In the genomic region with DNA sequence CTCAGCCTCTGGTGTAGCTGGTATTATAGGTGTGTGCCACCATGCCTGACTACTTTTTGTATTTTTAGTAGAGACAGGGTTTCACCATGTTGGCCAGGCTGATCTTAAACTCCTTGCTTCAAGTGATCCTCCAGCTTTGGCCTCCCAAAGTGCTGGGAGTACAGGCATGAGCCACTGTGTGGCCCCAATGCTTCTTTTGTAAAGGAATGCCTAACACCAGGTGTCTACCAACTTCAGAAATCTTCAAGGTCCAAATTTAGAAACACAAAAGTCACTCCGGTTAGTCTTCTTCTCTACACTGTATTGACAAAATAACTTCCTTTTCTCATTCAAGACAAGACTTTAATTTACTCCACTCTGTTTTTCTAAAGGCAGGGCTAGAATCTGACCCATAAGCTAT, we compare ENCODE assay signal across 1 cellular context.
TF ChIP-seq lines count a peak whose summit lies in the region.

No MANE protein-coding gene starts in this region.

TF ChIP-seq in H1, 55 proteins besides CTCF, POLR2A, EP300 and RAD21 (continued from another document):
- no peak for TF ChIP-seq SP1 (IDR thresholded peaks at IDR 0.05; ENCODE audit: low read depth, low read length)
- TF ChIP-seq RBBP5 (IDR thresholded peaks at IDR 0.05; ENCODE audit: borderline replicate concordance, low read depth, low read length) = no peak
- TF ChIP-seq, protein P1, sequence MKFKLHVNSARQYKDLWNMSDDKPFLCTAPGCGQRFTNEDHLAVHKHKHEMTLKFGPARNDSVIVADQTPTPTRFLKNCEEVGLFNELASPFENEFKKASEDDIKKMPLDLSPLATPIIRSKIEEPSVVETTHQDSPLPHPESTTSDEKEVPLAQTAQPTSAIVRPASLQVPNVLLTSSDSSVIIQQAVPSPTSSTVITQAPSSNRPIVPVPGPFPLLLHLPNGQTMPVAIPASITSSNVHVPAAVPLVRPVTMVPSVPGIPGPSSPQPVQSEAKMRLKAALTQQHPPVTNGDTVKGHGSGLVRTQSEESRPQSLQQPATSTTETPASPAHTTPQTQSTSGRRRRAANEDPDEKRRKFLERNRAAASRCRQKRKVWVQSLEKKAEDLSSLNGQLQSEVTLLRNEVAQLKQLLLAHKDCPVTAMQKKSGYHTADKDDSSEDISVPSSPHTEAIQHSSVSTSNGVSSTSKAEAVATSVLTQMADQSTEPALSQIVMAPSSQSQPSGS (IDR thresholded peaks at IDR 0.05; ENCODE audit: low read length) = no peak
- TF ChIP-seq E2F6 (IDR thresholded peaks at IDR 0.05) = no peak
- no peak for TF ChIP-seq ATF3 (IDR thresholded peaks at IDR 0.05; ENCODE audit: insufficient read depth, low read depth, low read length)
- no peak for TF ChIP-seq ASH2L (IDR thresholded peaks at IDR 0.05; ENCODE audit: low read length)
- no peak for TF ChIP-seq HDAC6 (IDR thresholded peaks at IDR 0.05; ENCODE audit: low read depth, low read length)
- TF ChIP-seq TAF1 (IDR thresholded peaks at IDR 0.05; ENCODE audit: low read depth, low read length) = no peak
- TF ChIP-seq, protein P2, sequence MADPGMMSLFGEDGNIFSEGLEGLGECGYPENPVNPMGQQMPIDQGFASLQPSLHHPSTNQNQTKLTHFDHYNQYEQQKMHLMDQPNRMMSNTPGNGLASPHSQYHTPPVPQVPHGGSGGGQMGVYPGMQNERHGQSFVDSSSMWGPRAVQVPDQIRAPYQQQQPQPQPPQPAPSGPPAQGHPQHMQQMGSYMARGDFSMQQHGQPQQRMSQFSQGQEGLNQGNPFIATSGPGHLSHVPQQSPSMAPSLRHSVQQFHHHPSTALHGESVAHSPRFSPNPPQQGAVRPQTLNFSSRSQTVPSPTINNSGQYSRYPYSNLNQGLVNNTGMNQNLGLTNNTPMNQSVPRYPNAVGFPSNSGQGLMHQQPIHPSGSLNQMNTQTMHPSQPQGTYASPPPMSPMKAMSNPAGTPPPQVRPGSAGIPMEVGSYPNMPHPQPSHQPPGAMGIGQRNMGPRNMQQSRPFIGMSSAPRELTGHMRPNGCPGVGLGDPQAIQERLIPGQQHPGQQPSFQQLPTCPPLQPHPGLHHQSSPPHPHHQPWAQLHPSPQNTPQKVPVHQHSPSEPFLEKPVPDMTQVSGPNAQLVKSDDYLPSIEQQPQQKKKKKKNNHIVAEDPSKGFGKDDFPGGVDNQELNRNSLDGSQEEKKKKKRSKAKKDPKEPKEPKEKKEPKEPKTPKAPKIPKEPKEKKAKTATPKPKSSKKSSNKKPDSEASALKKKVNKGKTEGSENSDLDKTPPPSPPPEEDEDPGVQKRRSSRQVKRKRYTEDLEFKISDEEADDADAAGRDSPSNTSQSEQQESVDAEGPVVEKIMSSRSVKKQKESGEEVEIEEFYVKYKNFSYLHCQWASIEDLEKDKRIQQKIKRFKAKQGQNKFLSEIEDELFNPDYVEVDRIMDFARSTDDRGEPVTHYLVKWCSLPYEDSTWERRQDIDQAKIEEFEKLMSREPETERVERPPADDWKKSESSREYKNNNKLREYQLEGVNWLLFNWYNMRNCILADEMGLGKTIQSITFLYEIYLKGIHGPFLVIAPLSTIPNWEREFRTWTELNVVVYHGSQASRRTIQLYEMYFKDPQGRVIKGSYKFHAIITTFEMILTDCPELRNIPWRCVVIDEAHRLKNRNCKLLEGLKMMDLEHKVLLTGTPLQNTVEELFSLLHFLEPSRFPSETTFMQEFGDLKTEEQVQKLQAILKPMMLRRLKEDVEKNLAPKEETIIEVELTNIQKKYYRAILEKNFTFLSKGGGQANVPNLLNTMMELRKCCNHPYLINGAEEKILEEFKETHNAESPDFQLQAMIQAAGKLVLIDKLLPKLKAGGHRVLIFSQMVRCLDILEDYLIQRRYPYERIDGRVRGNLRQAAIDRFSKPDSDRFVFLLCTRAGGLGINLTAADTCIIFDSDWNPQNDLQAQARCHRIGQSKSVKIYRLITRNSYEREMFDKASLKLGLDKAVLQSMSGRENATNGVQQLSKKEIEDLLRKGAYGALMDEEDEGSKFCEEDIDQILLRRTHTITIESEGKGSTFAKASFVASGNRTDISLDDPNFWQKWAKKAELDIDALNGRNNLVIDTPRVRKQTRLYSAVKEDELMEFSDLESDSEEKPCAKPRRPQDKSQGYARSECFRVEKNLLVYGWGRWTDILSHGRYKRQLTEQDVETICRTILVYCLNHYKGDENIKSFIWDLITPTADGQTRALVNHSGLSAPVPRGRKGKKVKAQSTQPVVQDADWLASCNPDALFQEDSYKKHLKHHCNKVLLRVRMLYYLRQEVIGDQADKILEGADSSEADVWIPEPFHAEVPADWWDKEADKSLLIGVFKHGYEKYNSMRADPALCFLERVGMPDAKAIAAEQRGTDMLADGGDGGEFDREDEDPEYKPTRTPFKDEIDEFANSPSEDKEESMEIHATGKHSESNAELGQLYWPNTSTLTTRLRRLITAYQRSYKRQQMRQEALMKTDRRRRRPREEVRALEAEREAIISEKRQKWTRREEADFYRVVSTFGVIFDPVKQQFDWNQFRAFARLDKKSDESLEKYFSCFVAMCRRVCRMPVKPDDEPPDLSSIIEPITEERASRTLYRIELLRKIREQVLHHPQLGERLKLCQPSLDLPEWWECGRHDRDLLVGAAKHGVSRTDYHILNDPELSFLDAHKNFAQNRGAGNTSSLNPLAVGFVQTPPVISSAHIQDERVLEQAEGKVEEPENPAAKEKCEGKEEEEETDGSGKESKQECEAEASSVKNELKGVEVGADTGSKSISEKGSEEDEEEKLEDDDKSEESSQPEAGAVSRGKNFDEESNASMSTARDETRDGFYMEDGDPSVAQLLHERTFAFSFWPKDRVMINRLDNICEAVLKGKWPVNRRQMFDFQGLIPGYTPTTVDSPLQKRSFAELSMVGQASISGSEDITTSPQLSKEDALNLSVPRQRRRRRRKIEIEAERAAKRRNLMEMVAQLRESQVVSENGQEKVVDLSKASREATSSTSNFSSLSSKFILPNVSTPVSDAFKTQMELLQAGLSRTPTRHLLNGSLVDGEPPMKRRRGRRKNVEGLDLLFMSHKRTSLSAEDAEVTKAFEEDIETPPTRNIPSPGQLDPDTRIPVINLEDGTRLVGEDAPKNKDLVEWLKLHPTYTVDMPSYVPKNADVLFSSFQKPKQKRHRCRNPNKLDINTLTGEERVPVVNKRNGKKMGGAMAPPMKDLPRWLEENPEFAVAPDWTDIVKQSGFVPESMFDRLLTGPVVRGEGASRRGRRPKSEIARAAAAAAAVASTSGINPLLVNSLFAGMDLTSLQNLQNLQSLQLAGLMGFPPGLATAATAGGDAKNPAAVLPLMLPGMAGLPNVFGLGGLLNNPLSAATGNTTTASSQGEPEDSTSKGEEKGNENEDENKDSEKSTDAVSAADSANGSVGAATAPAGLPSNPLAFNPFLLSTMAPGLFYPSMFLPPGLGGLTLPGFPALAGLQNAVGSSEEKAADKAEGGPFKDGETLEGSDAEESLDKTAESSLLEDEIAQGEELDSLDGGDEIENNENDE (IDR thresholded peaks at IDR 0.05; ENCODE audit: insufficient replicate concordance, low read length) = no peak
- TF ChIP-seq SIN3A (conservative IDR thresholded peaks at IDR 0.05 in 1 of 2, IDR thresholded peaks at IDR 0.05 in 1 of 2; ENCODE audit: low read depth in 1 of 2, low read length in 2 of 2) = no peak
- no peak for TF ChIP-seq EGR1 (IDR thresholded peaks at IDR 0.05; ENCODE audit: borderline replicate concordance, low read depth, low read length)
- no peak for TF ChIP-seq CTBP2 (IDR thresholded peaks at IDR 0.05; ENCODE audit: borderline replicate concordance, insufficient read depth, insufficient read length, low read length)
- TF ChIP-seq SAP30 (IDR thresholded peaks at IDR 0.05; ENCODE audit: insufficient read depth, insufficient replicate concordance, low read length) = no peak
- TF ChIP-seq NRF1 (IDR thresholded peaks at IDR 0.05; ENCODE audit: low read depth, low read length) = no peak
- no peak for TF ChIP-seq FOSL1 (IDR thresholded peaks at IDR 0.05; ENCODE audit: insufficient read depth, low read depth, low read length)
- no peak for TF ChIP-seq SIRT6 (IDR thresholded peaks at IDR 0.05; ENCODE audit: low read length)
